In the genomic region with DNA sequence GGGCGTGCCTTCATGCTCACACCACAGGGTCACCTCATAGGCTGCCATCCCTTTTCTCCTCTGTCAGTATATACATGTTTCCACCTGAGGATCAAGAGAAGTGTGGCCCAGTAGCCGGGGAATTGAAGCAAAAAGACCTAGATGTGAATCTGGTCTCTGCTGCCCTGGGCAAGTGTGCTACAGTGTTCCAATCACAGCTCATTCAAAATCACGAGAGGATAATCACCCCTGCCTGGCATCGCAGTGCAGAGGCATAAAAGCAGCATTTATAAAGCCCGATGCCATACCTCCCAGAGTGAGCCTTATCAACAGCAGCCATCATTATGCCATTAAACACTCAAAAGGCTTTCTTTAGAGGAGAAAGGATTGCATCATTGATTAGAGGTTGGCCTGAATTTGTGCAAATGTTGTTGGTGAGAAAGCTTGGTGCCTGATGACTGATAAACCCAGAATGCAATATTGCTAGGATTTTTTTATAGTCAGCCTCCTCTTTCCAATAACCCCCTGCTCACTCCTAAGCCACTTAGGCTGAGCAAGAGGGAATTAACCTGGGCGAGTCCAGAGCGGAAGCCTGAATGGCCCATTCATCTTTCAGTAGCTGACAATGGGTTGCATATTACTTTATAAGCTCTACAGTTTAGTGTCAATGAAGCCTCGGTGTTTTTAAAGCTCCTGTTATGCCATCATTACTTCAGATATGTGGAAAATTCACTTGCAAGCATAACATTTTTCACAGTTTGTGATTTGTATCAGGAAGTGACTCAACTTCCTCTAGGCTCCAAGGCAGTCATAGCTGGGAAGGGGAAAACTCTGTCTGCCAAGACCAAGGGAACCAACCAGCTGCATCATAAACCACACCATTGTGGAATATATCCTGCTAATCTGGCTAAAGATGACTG, we compare ENCODE assay signal across 8 cellular contexts.
DNase-seq lines count a peak whose midpoint lies in the region; ATAC-seq, FAIRE-seq and TF ChIP-seq lines count a peak whose summit lies in the region.

No MANE protein-coding gene starts in this region.

- FAIRE-seq in pancreas (lab: Jason Lieb, UNC) = no peak

- no peak overlapping the region for H3K4me3 ChIP-seq in epithelial cell of proximal tubule (ENCODE audit: low read depth, low read length)
- H3K4me3 ChIP-seq in pancreas = no peak overlapping the region
- no peak overlapping the region for H3K4me3 ChIP-seq in hepatocyte

- H3K4me1 ChIP-seq in pancreas (peaks cover 0 to 7% (median 0%) of the 10 kb centered on the region in 3 donors), hepatocyte (ENCODE audit: insufficient read depth) (peaks cover 9% of the 10 kb centered on the region)

- TF ChIP-seq CTCF in epithelial cell of proximal tubule (conservative IDR thresholded peaks at IDR 0.05; ENCODE audit: low read depth, low read length) (no peak), pancreas (IDR thresholded peaks at IDR 0.05) (no peak), hepatocyte (IDR thresholded peaks at IDR 0.05; ENCODE audit: poor library complexity) (no peak)

- ATAC-seq in pancreas = peak; percentile 40 to 83 (median 74)
- ATAC-seq in GM21576 (IDR thresholded peaks at IDR 0.05; ENCODE audit: unreplicated experiment) = no peak
- ATAC-seq in HG03135 (IDR thresholded peaks at IDR 0.05; ENCODE audit: unreplicated experiment) = no peak

- peak overlapping the region in 1 of 4 donors; percentile 48 for H3K27ac ChIP-seq in pancreas
- no peak overlapping the region for H3K27ac ChIP-seq in hepatocyte

- no peak overlapping the region for H2AFZ ChIP-seq in hepatocyte

- H3K27me3 ChIP-seq in pancreas = no peaks in the 10 kb centered on the region
- H3K27me3 ChIP-seq in hepatocyte = no peaks in the 10 kb centered on the region

- no peaks in the 10 kb centered on the region for H4K20me1 ChIP-seq in hepatocyte (ENCODE audit: insufficient read depth, poor library complexity, severe bottlenecking)

- intact Hi-C loops in pancreas (cut with DNase I) = no loop called here

- 27 to 28% methylated on average over 8 of the region's 8 CpGs for WGBS in pancreas, 2 donors
- WGBS in hepatocyte (ENCODE audit: low lambda C conversion rate, missing lambda C conversion rate) = 71% methylated on average over 8 of the region's 8 CpGs

- peak; percentile 83 for DNase-seq in EL
- peak; percentile 25 for DNase-seq in NCI-H774 (lab: John Stamatoyannopoulos, UW)
- peak; percentile 58 for DNase-seq in epithelial cell of proximal tubule (ENCODE audit: low read depth)
- peak in 1 of 6 donors; percentile 17 for DNase-seq in pancreas
- no peak for DNase-seq in islet precursor cell
- no peak for DNase-seq in hepatocyte (ENCODE audit: low spot score)

- H3K36me3 ChIP-seq in pancreas (no peaks in the 10 kb centered on the region), hepatocyte (replicated peaks; ENCODE audit: insufficient read depth, low read depth) (no peaks in the 10 kb centered on the region)

- H3K9me3 ChIP-seq in pancreas (no peaks in the 10 kb centered on the region), hepatocyte (ENCODE audit: low read depth) (no peaks in the 10 kb centered on the region)

- H3K4me2 ChIP-seq in hepatocyte = no peak overlapping the region

- H3K79me2 ChIP-seq in hepatocyte = no peaks in the 10 kb centered on the region

- no peaks in the 10 kb centered on the region for H3K9me2 ChIP-seq in hepatocyte (replicated peaks; ENCODE audit: insufficient read depth)

Comparison
In these comparisons a context has a peak if more than half of its experiments do, and no peak if none do; other contexts are left out.
1. DNase-seq: peak in EL (single experiment), NCI-H774 (single experiment) and epithelial cell of proximal tubule (single experiment); none in islet precursor cell (single experiment) and hepatocyte (single experiment).
2. ATAC-seq: peak in pancreas (4 of 4); none in GM21576 (single experiment) and HG03135 (single experiment).